Comparison of ENCODE assay signal across 8 cellular contexts in the genomic region with DNA sequence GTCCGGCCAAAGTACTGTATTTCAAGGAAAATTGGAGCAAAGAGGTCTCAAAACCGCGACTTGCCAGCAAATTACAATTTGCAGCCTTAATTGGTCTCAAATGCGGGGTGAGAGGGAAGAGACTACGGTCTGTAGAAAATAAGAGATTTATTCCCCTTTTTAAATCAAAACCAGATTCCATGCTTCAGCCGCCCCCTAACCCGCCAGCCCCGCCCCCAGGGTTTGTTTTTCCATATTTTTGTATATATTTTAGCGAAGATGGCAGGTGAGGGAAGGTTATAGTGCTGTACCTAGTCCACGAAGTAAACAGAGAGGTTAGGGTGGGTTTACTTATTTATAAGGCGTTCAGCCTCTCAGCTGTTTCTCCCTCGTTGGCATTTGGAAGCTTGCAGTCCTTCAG. TPM values are rescaled to one million over a fixed set of nuclear protein-coding genes. Genes with fewer than 3 reads are reported as not detected.
DNase-seq lines count a peak whose midpoint lies in the region; ATAC-seq and TF ChIP-seq lines count a peak whose summit lies in the region.

No MANE protein-coding gene starts in this region.

- H3K27ac ChIP-seq in right atrium auricular region (peak overlapping the region; percentile 95 to 99), spleen (peak overlapping the region; percentile 50 to 99 (median 98))

- H3K27me3 ChIP-seq in right atrium auricular region (no peaks in the 10 kb centered on the region), spleen (replicated peaks in 1 of 7) (no peaks in the 10 kb centered on the region)

- peaks cover 58% of the 10 kb centered on the region for H3K27me3 Mint-ChIP-seq in WTC11 (ENCODE audit: low read depth)

- H3K4me3 Mint-ChIP-seq in WTC11, result peak overlapping the region; percentile 87

- no peaks in the 10 kb centered on the region for H3K9me3 ChIP-seq in right atrium auricular region
- no peaks in the 10 kb centered on the region for H3K9me3 ChIP-seq in spleen

- H3K27ac Mint-ChIP-seq in WTC11, result no peak overlapping the region

- CTCF ChIA-PET in WTC11 (lab: Charles Lee), result interaction anchor here (1.3 kb wide), 1 partner anchor 96 kb away, joined by 3 read pairs; no protein-coding TSS in a partner anchor

- intact Hi-C loops in spleen (cut with DNase I; ENCODE audit: low total_unique reads), result no loop called here

- DNase-seq in DMS53 (lab: John Stamatoyannopoulos, UW) (peak; percentile 20), DMS53 treated with DMSO at 0.1 percent for 48 hours (lab: John Stamatoyannopoulos, UW; ENCODE audit: unreplicated experiment) (no peak), WTC11 (ENCODE audit: low spot score) (no peak), right atrium auricular region (ENCODE audit: low spot score) (no peak), spleen (no peak), glomerular visceral epithelial cell (ENCODE audit: extremely low spot score) (no peak), COLO829 (ENCODE audit: low spot score) (no peak)

- TF ChIP-seq CTCF in WTC11 (IDR thresholded peaks at IDR 0.05) (no peak), right atrium auricular region (IDR thresholded peaks at IDR 0.05) (no peak), spleen (IDR thresholded peaks at IDR 0.05 in 8 of 11, conservative IDR thresholded peaks at IDR 0.05 in 3 of 11) (no peak)

- WGBS in spleen, 5 donors, result 13 to 16% (median 14%) methylated on average over 12 of the region's 12 CpGs

- peaks cover 3% of the 10 kb centered on the region; the same call in 1 of the 2 replicates for H3K9me3 Mint-ChIP-seq in WTC11

- POLR2A ChIA-PET in WTC11 (lab: Charles Lee), result no interaction called here

- TF ChIP-seq POLR2A in spleen (IDR thresholded peaks at IDR 0.05), result no peak

- H3K36me3 ChIP-seq in right atrium auricular region (no peaks in the 10 kb centered on the region), spleen (no peaks in the 10 kb centered on the region)

- H3K4me1 ChIP-seq in right atrium auricular region (peaks cover 0 to 21% of the 10 kb centered on the region in 2 donors), spleen (peaks cover 8 to 25% (median 21%) of the 10 kb centered on the region in 6 donors)

- peaks cover 19% of the 10 kb centered on the region for H3K4me1 Mint-ChIP-seq in WTC11

- no peak for ATAC-seq in WTC11
- ATAC-seq in GM19328 (IDR thresholded peaks at IDR 0.05; ENCODE audit: unreplicated experiment), result no peak

- H3K4me3 ChIP-seq in right atrium auricular region, result peak overlapping the region; percentile 72 to 83
- H3K4me3 ChIP-seq in spleen, result peak overlapping the region; percentile 71 to 92 (median 84)

- no peaks in the 10 kb centered on the region for H3K36me3 Mint-ChIP-seq in WTC11

TF ChIP-seq in WTC11, 78 proteins besides CTCF, POLR2A, EP300 and RAD21:
- TF ChIP-seq STAT6 (CRISPR knock-in tag; conservative IDR thresholded peaks at IDR 0.05; ENCODE audit: low read depth) (no peak), NFATC4 (CRISPR knock-in tag; IDR thresholded peaks at IDR 0.05) (no peak), HMGA2 (CRISPR knock-in tag; IDR thresholded peaks at IDR 0.05) (no peak), TCF7 (CRISPR knock-in tag; IDR thresholded peaks at IDR 0.05; ENCODE audit: low read depth) (no peak), MLX (CRISPR knock-in tag; IDR thresholded peaks at IDR 0.05) (no peak), PREB (CRISPR knock-in tag; IDR thresholded peaks at IDR 0.05; ENCODE audit: borderline replicate concordance) (no peak), ETV6 (CRISPR knock-in tag; IDR thresholded peaks at IDR 0.05) (no peak), ZNF416 (CRISPR knock-in tag; IDR thresholded peaks at IDR 0.05) (no peak), ZMAT4 (CRISPR knock-in tag; IDR thresholded peaks at IDR 0.05) (no peak), SOX15 (CRISPR knock-in tag; IDR thresholded peaks at IDR 0.05) (no peak), SMAD3 (CRISPR knock-in tag; IDR thresholded peaks at IDR 0.05; ENCODE audit: borderline replicate concordance) (no peak), SP1 (CRISPR knock-in tag; conservative IDR thresholded peaks at IDR 0.05) (no peak), EMX1 (CRISPR knock-in tag; IDR thresholded peaks at IDR 0.05) (no peak), ZNF396 (CRISPR knock-in tag; IDR thresholded peaks at IDR 0.05; ENCODE audit: borderline replicate concordance) (no peak), FOXP1 (CRISPR knock-in tag; IDR thresholded peaks at IDR 0.05; ENCODE audit: borderline replicate concordance) (no peak), SMAD4 (CRISPR knock-in tag; IDR thresholded peaks at IDR 0.05) (no peak), ESRRA (CRISPR knock-in tag; IDR thresholded peaks at IDR 0.05; ENCODE audit: borderline replicate concordance) (no peak), CDX4 (CRISPR knock-in tag; IDR thresholded peaks at IDR 0.05; ENCODE audit: borderline replicate concordance) (no peak), GABPB1 (CRISPR knock-in tag; IDR thresholded peaks at IDR 0.05) (no peak)

RNA-seq across cellular contexts. Expression of gene SMARCA2, which starts 1.0 kb away (rescaled TPM):
- 15.7 to 20.3 TPM (median 17.2 TPM) in 3 replicates for total RNA-seq in WTC11 (2021)
- total RNA-seq in right atrium auricular region, result 100 to 1,000 TPM in 1 of 2 donors, 10 to 100 TPM in 1; 63.8 to 109 TPM
- 100 to 1,000 TPM; 163 to 252 (median 194) TPM for total RNA-seq in spleen
- polyA plus RNA-seq in spleen, result 10 to 100 TPM; 41.9 to 52.8 (median 49.3) TPM
